ENCODE assay signal across 10 cellular contexts in genomic region chr7:47572101-47572460, GRCh38. TPM values are rescaled to one million over a fixed set of nuclear protein-coding genes. Genes with fewer than 3 reads are reported as not detected.
DNase-seq lines count a peak whose midpoint lies in the region; ATAC-seq, FAIRE-seq and TF ChIP-seq lines count a peak whose summit lies in the region.
"Had no signal": no experiment of that assay in that cellular context is flagged by ENCODE, and none has a peak within 500 bp of the region (broad histone marks: within the 10 kb centered on the region; RNA-seq: fewer than 3 reads in every experiment).

No MANE protein-coding gene starts in this region.

- TF ChIP-seq RAD21 in HepG2 (CRISPR knock-in tag; IDR thresholded peaks at IDR 0.05) = no peak

- peaks cover 13% of the 10 kb centered on the region for H4K20me1 ChIP-seq in HepG2 (ENCODE audit: insufficient read depth, low read length)

- TF ChIP-seq EP300 in HepG2 (IDR thresholded peaks at IDR 0.05; ENCODE audit: low read depth in 2 of 2, low read length in 2 of 2) (no peak), HepG2 (CRISPR knock-in tag; IDR thresholded peaks at IDR 0.05; ENCODE audit: borderline replicate concordance) (no peak)

- DNase-seq in HUDEP-2 (lab: John Stamatoyannopoulos, UW; ENCODE audit: unreplicated experiment in 76 of 76) (peak in 55 of 76 experiments; percentile 39 to 85 (median 74)), body of pancreas (no peak), HepG2 (ENCODE audit: low spot score) (no peak), hypothalamus (lab: John Stamatoyannopoulos, UW) (no peak)
- DNase-seq in activated T-cell treated with anti-CD3 and anti-CD28 coated beads, Interleukin-2, amount 50 U/mL, for 72 hours = no peak
- DNase-seq in stimulated activated naive CD4-positive, alpha-beta T cell (lab: John Stamatoyannopoulos, UW) = no peak
- DNase-seq: NCI-H446 treated with DMSO at 0.1 percent for 48 hours, retina had no signal

- peaks cover 81% of the 10 kb centered on the region for H3K79me2 ChIP-seq in HepG2 (ENCODE audit: insufficient read depth, low read length)

- H3K4me3 ChIP-seq in body of pancreas (no peak overlapping the region), HepG2 (replicated peaks in 1 of 3; ENCODE audit: insufficient read depth in 1 of 3, low read depth in 2 of 3, low read length in 3 of 3) (peak overlapping the region; percentile 5 to 65 (median 43); a peak in 5 of 6 replicates), subcutaneous abdominal adipose tissue (ENCODE audit: low read depth in 1 of 5, low read length in 5 of 5) (peak overlapping the region in 4 of 5 donors; percentile 7 to 42 (median 19))

- H3K9ac ChIP-seq in HepG2 (ENCODE audit: insufficient read depth, low read depth, low read length) (peak overlapping the region; percentile 55), subcutaneous abdominal adipose tissue (ENCODE audit: low read length in 5 of 5) (peak overlapping the region in 1 of 5 donors; percentile 48)

- TF ChIP-seq POLR2A in body of pancreas (IDR thresholded peaks at IDR 0.05) (no peak), HepG2 (IDR thresholded peaks at IDR 0.05; ENCODE audit: insufficient read depth in 1 of 2, low read depth in 2 of 2, low read length in 2 of 2) (no peak)

- no peaks in the 10 kb centered on the region for H3K9me3 Mint-ChIP-seq in activated T-cell treated with anti-CD3 and anti-CD28 coated beads, Interleukin-2, amount 50 U/mL, for 72 hours

- H3K36me3 ChIP-seq in body of pancreas (replicated peaks in 1 of 2; ENCODE audit: insufficient read depth in 1 of 2, low read depth in 2 of 2) = no peaks in the 10 kb centered on the region
- peaks cover 6 to 20% of the 10 kb centered on the region in 2 experiments; a peak in 4 of 5 replicates for H3K36me3 ChIP-seq in HepG2 (replicated peaks in 1 of 2; ENCODE audit: control insufficient read depth in 1 of 2, insufficient read depth in 2 of 2, low read length in 2 of 2)
- H3K36me3 ChIP-seq in subcutaneous abdominal adipose tissue (ENCODE audit: control insufficient read depth in 5 of 5, insufficient read depth in 5 of 5, low read length in 5 of 5) = peaks cover 0 to 7% (median 0%) of the 10 kb centered on the region in 5 donors

- peak overlapping the region; percentile 80 to 95 (median 92) for H3K27ac ChIP-seq in body of pancreas
- peak overlapping the region; percentile 80 for H3K27ac ChIP-seq in HepG2 (ENCODE audit: extremely low read length, insufficient read depth, low read length)
- peak overlapping the region; percentile 83 for H3K27ac ChIP-seq in subcutaneous abdominal adipose tissue (ENCODE audit: low read depth, low read length)

- H3K36me3 Mint-ChIP-seq in activated T-cell treated with anti-CD3 and anti-CD28 coated beads, Interleukin-2, amount 50 U/mL, for 72 hours (ENCODE audit: insufficient read depth in 2 of 2) = no peaks in the 10 kb centered on the region

- peaks cover 19% of the 10 kb centered on the region for H3K27me3 Mint-ChIP-seq in activated T-cell treated with anti-CD3 and anti-CD28 coated beads, Interleukin-2, amount 50 U/mL, for 72 hours (ENCODE audit: low read depth)

- H3K4me2 ChIP-seq in HepG2 (ENCODE audit: low read depth, low read length) = peak overlapping the region; percentile 83

- H3K4me1 Mint-ChIP-seq in activated T-cell treated with anti-CD3 and anti-CD28 coated beads, Interleukin-2, amount 50 U/mL, for 72 hours (ENCODE audit: low read depth) = no peaks in the 10 kb centered on the region

- FAIRE-seq in HepG2 (lab: Jason Lieb, UNC) = no peak

- in situ Hi-C loops in HepG2 (cut with HindIII; ENCODE audit: extremely low pct_ligation_motif_present, low pct_unique_long_range_greater_than_20kb) = no loop called here

- H3K9me3 ChIP-seq in body of pancreas = no peaks in the 10 kb centered on the region
- H3K9me3 ChIP-seq in HepG2 (ENCODE audit: low read length) = no peaks in the 10 kb centered on the region
- no peaks in the 10 kb centered on the region for H3K9me3 ChIP-seq in subcutaneous abdominal adipose tissue (ENCODE audit: control insufficient read depth in 5 of 5, low read length in 5 of 5)

- H3K4me1 ChIP-seq in body of pancreas (peaks cover 100% of the 10 kb centered on the region), HepG2 (ENCODE audit: insufficient read depth, low read length) (peaks cover 81% of the 10 kb centered on the region), subcutaneous abdominal adipose tissue (ENCODE audit: control insufficient read depth in 5 of 5, insufficient read depth in 5 of 5, low read length in 5 of 5) (peaks cover 36 to 82% (median 76%) of the 10 kb centered on the region in 5 donors)

- no peak overlapping the region for H3K4me3 Mint-ChIP-seq in activated T-cell treated with anti-CD3 and anti-CD28 coated beads, Interleukin-2, amount 50 U/mL, for 72 hours

- intact Hi-C loops in body of pancreas (cut with DNase I) = loop anchor here (10.0 kb wide), 1 partner anchor 97 kb away; no protein-coding TSS in a partner anchor
- intact Hi-C loops in HepG2 (cut with micrococcal nuclease; ENCODE audit: unreplicated experiment) = loop anchor here (5.0 kb wide), 1 partner anchor 160 kb away; no protein-coding TSS in a partner anchor

- no TSS peak for BruUV-seq in HepG2 (replicated peaks; lab: Mats Ljungman, UMichigan)

- no peak for ATAC-seq in body of pancreas
- ATAC-seq in HepG2 = no peak
- no peak for ATAC-seq in activated T-cell treated with anti-CD3 and anti-CD28 coated beads, Interleukin-2, amount 50 U/mL, for 72 hours (replicated peaks in 1 of 2)
- ATAC-seq in GM19395 (IDR thresholded peaks at IDR 0.05; ENCODE audit: unreplicated experiment) = no peak

- H3K27ac Mint-ChIP-seq in activated T-cell treated with anti-CD3 and anti-CD28 coated beads, Interleukin-2, amount 50 U/mL, for 72 hours = no peak overlapping the region

- POLR2A ChIA-PET in HepG2 (lab: Yijun Ruan, JAX) = interaction anchor here (0.8 to 2.1 kb wide), 21 partner anchors 8 to 215 kb away, joined by 3 to 19 read pairs (median 7); no protein-coding TSS in a partner anchor

- 12 to 18% methylated on average over 14 of the region's 14 CpGs for WGBS in body of pancreas, 2 donors
- WGBS in HepG2 (ENCODE audit: low lambda C conversion rate) = 51% methylated on average over 11 of the region's 14 CpGs

- no peaks in the 10 kb centered on the region for H3K27me3 ChIP-seq in body of pancreas
- no peaks in the 10 kb centered on the region for H3K27me3 ChIP-seq in HepG2 (ENCODE audit: control insufficient read depth in 1 of 2, insufficient read depth in 2 of 2, low read length in 2 of 2)
- H3K27me3 ChIP-seq in subcutaneous abdominal adipose tissue (ENCODE audit: control insufficient read depth in 5 of 5, insufficient read depth in 4 of 5, low read length in 5 of 5) = no peaks in the 10 kb centered on the region

- H2AFZ ChIP-seq in HepG2 (ENCODE audit: low read length) = no peak overlapping the region

- CTCF ChIA-PET in HepG2 (lab: Yijun Ruan, JAX; ENCODE audit: low intra/inter-chr PET ratio, low total read pairs) = no interaction called here

- no peak for TF ChIP-seq CTCF in body of pancreas (IDR thresholded peaks at IDR 0.05)
- 0 out of 2 replicates have a peak, but pooled peaks have one; percentile 15 for TF ChIP-seq CTCF in HepG2 (CRISPR knock-in tag; IDR thresholded peaks at IDR 0.05)

TF ChIP-seq in HepG2, 621 proteins besides CTCF, POLR2A, EP300 and RAD21 (continues in another document):
- TF ChIP-seq ZNF430 (CRISPR knock-in tag; IDR thresholded peaks at IDR 0.05) (0 out of 2 replicates have a peak, but pooled peaks have one; percentile 3), ZNF883 (CRISPR knock-in tag; IDR thresholded peaks at IDR 0.05; ENCODE audit: not compliant biosample characterization) (peak; percentile 15), ZBTB8A (CRISPR knock-in tag; IDR thresholded peaks at IDR 0.05; ENCODE audit: borderline replicate concordance, low read depth) (no peak), ZNF776 (CRISPR knock-in tag; IDR thresholded peaks at IDR 0.05) (0 out of 2 replicates have a peak, but pooled peaks have one; percentile 12), ZNF354B (CRISPR knock-in tag; IDR thresholded peaks at IDR 0.05) (no peak), ELF4 (CRISPR knock-in tag; IDR thresholded peaks at IDR 0.05; ENCODE audit: borderline replicate concordance) (no peak), SOX13 (IDR thresholded peaks at IDR 0.05) (no peak), SOX13 (CRISPR knock-in tag; conservative IDR thresholded peaks at IDR 0.05 in 1 of 2, IDR thresholded peaks at IDR 0.05 in 1 of 2) (no peak)
- TF ChIP-seq, protein P1, sequence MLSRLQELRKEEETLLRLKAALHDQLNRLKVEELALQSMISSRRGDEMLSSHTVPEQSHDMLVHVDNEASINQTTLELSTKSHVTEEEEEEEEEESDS (CRISPR knock-in tag; IDR thresholded peaks at IDR 0.05; ENCODE audit: borderline replicate concordance) = 0 out of 2 replicates have a peak, but pooled peaks have one; percentile 30

RNA-seq across cellular contexts. Expression of gene TNS3, which starts 9.8 kb away (rescaled TPM):
- total RNA-seq in body of pancreas (100 to 1,000 TPM; 100 to 265 TPM), HepG2 (2016; rRNA removed; fragmentation: Illumina TruSeq; extraction: Trizol) (51.3 and 55.7 TPM in 2 replicates)
- total RNA-seq in HepG2 (2016; cell fraction: cytosol; rRNA removed; fragmentation: Illumina TruSeq; extraction: Trizol; ENCODE audit: low read depth) = 14.9 and 19.1 TPM in 2 replicates
- total RNA-seq in HepG2 (2016; cell fraction: insoluble cytoplasmic fraction; rRNA removed; fragmentation: Illumina TruSeq; extraction: Trizol) = 45.5 and 52.6 TPM in 2 replicates
- total RNA-seq in HepG2 (2016; cell fraction: membrane; rRNA removed; fragmentation: Illumina TruSeq; extraction: Trizol) = 16.6 and 16.8 TPM in 2 replicates
- 72.4 and 83.0 TPM in 2 replicates for total RNA-seq in HepG2 (2016; cell fraction: nucleus; rRNA removed; fragmentation: Illumina TruSeq; extraction: Trizol)
- polyA plus RNA-seq in HepG2 (2011; rRNA removed) = 52.9 and 55.1 TPM in 2 replicates
- 28.4 and 33.2 TPM in 2 replicates for polyA plus RNA-seq in HepG2 (2011; cell fraction: cytosol; rRNA removed)
- polyA plus RNA-seq in HepG2 (2011; cell fraction: nucleus; rRNA removed) = 76.4 and 98.4 TPM in 2 replicates
- 48.6 and 60.6 TPM in 2 replicates for polyA plus RNA-seq in HepG2 (2012)
- 1.6 and 1.9 TPM in 2 replicates for polyA plus RNA-seq in HepG2 (2016; cell fraction: cytosol; fragmentation: Illumina TruSeq; extraction: Trizol; ENCODE audit: low read depth)
- polyA plus RNA-seq in HepG2 (2016; cell fraction: insoluble cytoplasmic fraction; fragmentation: Illumina TruSeq; extraction: Trizol; ENCODE audit: low read depth) = 32.3 and 39.6 TPM in 2 replicates
- 3.7 and 4.3 TPM in 2 replicates for polyA plus RNA-seq in HepG2 (2016; cell fraction: membrane; fragmentation: Illumina TruSeq; extraction: Trizol; ENCODE audit: low read depth)
- polyA plus RNA-seq in HepG2 (2016; cell fraction: nucleus; fragmentation: Illumina TruSeq; extraction: Trizol; ENCODE audit: insufficient read depth, low read depth) = 56.5 and 64.9 TPM in 2 replicates
- 29.7 and 302 TPM in 2 replicates for polyA minus RNA-seq in HepG2 (2011; rRNA and poly(A)+ RNA removed; ENCODE audit: low replicate concordance)
- 53.8 and 56.5 TPM in 2 replicates for polyA minus RNA-seq in HepG2 (2011; cell fraction: cytosol; rRNA and poly(A)+ RNA removed)
- 139 and 170 TPM in 2 replicates for polyA minus RNA-seq in HepG2 (2011; cell fraction: nucleus; rRNA and poly(A)+ RNA removed)
- 1 to 10 TPM in 1 of 2 donors, under 1 TPM in 1; 0.29 to 1.2 TPM for total RNA-seq in activated T-cell treated with anti-CD3 and anti-CD28 coated beads, Interleukin-2, amount 50 U/mL, for 72 hours

Comparison
In these comparisons a context has a peak if more than half of its experiments do, and no peak if none do; other contexts are left out.
1. DNase-seq: peak in HUDEP-2 (55 of 76); none in body of pancreas (0 of 4), HepG2 (single experiment), hypothalamus (0 of 51), activated T-cell treated with anti-CD3 and anti-CD28 coated beads, Interleukin-2, amount 50 U/mL, for 72 hours (0 of 2) and stimulated activated naive CD4-positive, alpha-beta T cell (0 of 6).
2. H3K4me3 ChIP-seq: peak in HepG2 (3 of 3) and subcutaneous abdominal adipose tissue (4 of 5); none in body of pancreas (0 of 2).
3. RNA of gene TNS3, which starts 9.8 kb away (total RNA-seq): 100 to 265 TPM in body of pancreas and 14.9 to 83.0 TPM in HepG2; 0.29 to 1.2 TPM in activated T-cell treated with anti-CD3 and anti-CD28 coated beads, Interleukin-2, amount 50 U/mL, for 72 hours; every median in the first group is over 4 times any median in the second.
4. Peak in every context shown above with its lines, with median percentiles within 50 percentile points of each other: H3K27ac ChIP-seq.